In the genomic region with DNA sequence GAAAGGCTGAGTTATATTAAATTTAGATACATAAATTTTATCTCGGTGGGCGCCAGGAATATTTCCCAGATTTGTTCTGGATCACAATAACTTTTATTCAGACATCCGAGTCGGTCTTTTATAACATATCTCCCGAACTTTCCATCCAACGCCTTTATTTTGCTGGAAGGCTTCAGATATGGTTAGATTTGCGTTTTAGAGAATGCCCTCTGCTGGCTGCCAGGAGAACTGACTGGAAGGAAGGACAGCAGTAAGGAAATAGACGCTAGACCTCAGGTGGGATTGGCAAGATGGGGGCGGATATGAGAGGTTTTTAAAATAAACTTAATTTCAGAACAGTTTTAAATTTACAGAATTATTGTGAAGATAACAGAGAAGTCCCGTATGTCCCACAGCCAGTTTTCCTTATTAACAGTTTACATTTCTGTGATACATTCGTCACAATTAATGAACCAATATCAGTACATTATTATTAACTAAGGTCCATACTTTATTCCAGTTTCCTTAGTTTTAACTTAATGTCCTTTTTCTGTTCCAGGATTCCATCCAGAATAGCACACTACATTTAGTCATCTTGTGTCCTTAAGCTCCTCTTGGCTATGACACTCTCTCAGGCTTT, we compare ENCODE assay signal across 8 cellular contexts. TPM values are rescaled to one million over a fixed set of nuclear protein-coding genes. Genes with fewer than 3 reads are reported as not detected.
DNase-seq lines count a peak whose midpoint lies in the region; ATAC-seq, FAIRE-seq and TF ChIP-seq lines count a peak whose summit lies in the region.

No MANE protein-coding gene starts in this region.

- intact Hi-C loops in IMR-90 (cut with micrococcal nuclease): loop anchor here (1.0 kb wide), 1 partner anchor 18 kb away; no protein-coding TSS in a partner anchor

- no peak overlapping the region for H3K18ac ChIP-seq in IMR-90 (ENCODE audit: low read depth, low read length)

- H3K4me2 ChIP-seq in IMR-90 (ENCODE audit: low read depth, low read length): peak overlapping the region; percentile 66; the same call in 1 of the 2 replicates
- no peak overlapping the region for H3K4me2 ChIP-seq in OCI-LY3 (ENCODE audit: low read length)

- H4K20me1 ChIP-seq in IMR-90 (ENCODE audit: insufficient read depth, low read length) (peaks cover 15% of the 10 kb centered on the region; the same call in 1 of the 2 replicates), OCI-LY3 (ENCODE audit: insufficient read depth, low read length) (no peaks in the 10 kb centered on the region)

- H3K27ac ChIP-seq in IMR-90 (ENCODE audit: insufficient read depth, low read length) (no peak overlapping the region), OCI-LY3 (ENCODE audit: low read length) (no peak overlapping the region), brain microvascular endothelial cell (peak overlapping the region; percentile 67), small intestine (ENCODE audit: low read depth in 1 of 2, low read length in 1 of 2) (peak overlapping the region; percentile 82 to 96)

- POLR2A ChIA-PET in IMR-90 (lab: Charles Lee; ENCODE audit: unreplicated experiment): no interaction called here

- H3K9me3 ChIP-seq in IMR-90 (ENCODE audit: control insufficient read depth, insufficient read depth, low read length) (no peaks in the 10 kb centered on the region), OCI-LY3 (ENCODE audit: insufficient read depth, low read length) (no peaks in the 10 kb centered on the region), small intestine (ENCODE audit: control insufficient read depth, low read depth) (no peaks in the 10 kb centered on the region)

- no peak overlapping the region for H2AK9ac ChIP-seq in IMR-90 (replicated peaks; ENCODE audit: low read depth, low read length, poor library complexity)

- no peak overlapping the region for H2BK120ac ChIP-seq in IMR-90 (ENCODE audit: low read depth, low read length)

- no peak overlapping the region for H2AK5ac ChIP-seq in IMR-90 (ENCODE audit: low read depth, low read length)

- no peak overlapping the region for H2BK5ac ChIP-seq in IMR-90 (ENCODE audit: low read depth, low read length, poor library complexity, severe bottlenecking)

- ATAC-seq in IMR-90 (ENCODE audit: low read depth) (peak; percentile 16; the same call in 1 of the 2 replicates), GM21825 (IDR thresholded peaks at IDR 0.05; ENCODE audit: unreplicated experiment) (no peak)

- dilution Hi-C loops in IMR-90 (cut with HindIII; ENCODE audit: low sequenced_read_pairs, unreplicated experiment): no loop called here

- CTCF ChIA-PET in IMR-90 (lab: Yijun Ruan, JAX): no interaction called here

- H4K91ac ChIP-seq in IMR-90 (ENCODE audit: insufficient read depth, low read depth, low read length): no peak overlapping the region

- TF ChIP-seq CTCF in IMR-90 (conservative IDR thresholded peaks at IDR 0.05; ENCODE audit: low read depth, low read length) (peak; percentile 75), OCI-LY3 (IDR thresholded peaks at IDR 0.05; ENCODE audit: low read depth, low read length) (peak; percentile 69), brain microvascular endothelial cell (IDR thresholded peaks at IDR 0.05; ENCODE audit: low read depth, low read length, missing control alignments) (peak; percentile 87)

- BruUV-seq in IMR-90 (replicated peaks; lab: Mats Ljungman, UMichigan): no TSS peak

- 80% methylated on average over 1 of the region's 11 CpGs; no CpG with 5 or more reads in 1 of the 2 experiments for WGBS in IMR-90 (ENCODE audit: extremely low coverage in 2 of 2, insufficient read length in 1 of 2), 2 experiments
- 8 to 20% (median 11%) methylated on average over 11 of the region's 11 CpGs for WGBS in small intestine, 3 donors

- no peak overlapping the region for H4K5ac ChIP-seq in IMR-90 (ENCODE audit: low read depth, low read length)

- no peak overlapping the region for H3K23ac ChIP-seq in IMR-90 (ENCODE audit: low read depth, low read length)

- H3K9ac ChIP-seq in IMR-90 (ENCODE audit: low read depth, low read length) (no peak overlapping the region), OCI-LY3 (ENCODE audit: low read length) (no peak overlapping the region)

- TF ChIP-seq RAD21 in IMR-90 (IDR thresholded peaks at IDR 0.05; ENCODE audit: low read length): peak; percentile 48

- H3K79me1 ChIP-seq in IMR-90 (ENCODE audit: low read depth in 1 of 2, low read length in 2 of 2): peaks cover 1 to 19% of the 10 kb centered on the region in 2 experiments; a peak in 2 of 4 replicates

- no peak overlapping the region for H3K56ac ChIP-seq in IMR-90 (ENCODE audit: extremely low read depth, insufficient read depth, low read length)

- 0 out of 2 replicates have a peak, but pooled peaks cover under 1% of the 10 kb centered on the region for H3K9me1 ChIP-seq in IMR-90 (ENCODE audit: insufficient read depth, low read length)

- in situ Hi-C loops in IMR-90 (cut with MboI; ENCODE audit: low sequenced_read_pairs) (no loop called here), brain microvascular endothelial cell (cut with HindIII; ENCODE audit: low pct_ligation_motif_present, low sequenced_read_pairs) (no loop called here)

- H3K27me3 ChIP-seq in IMR-90 (ENCODE audit: control insufficient read depth, insufficient read depth, low read length) (no peaks in the 10 kb centered on the region), OCI-LY3 (ENCODE audit: low read depth, low read length) (no peaks in the 10 kb centered on the region), brain microvascular endothelial cell (replicated peaks) (no peaks in the 10 kb centered on the region), small intestine (ENCODE audit: control insufficient read depth in 2 of 2, insufficient read depth in 2 of 2, low read length in 2 of 2) (no peaks in the 10 kb centered on the region)

- H2AFZ ChIP-seq in IMR-90 (replicated peaks; ENCODE audit: low read length, poor library complexity) (no peak overlapping the region), OCI-LY3 (ENCODE audit: low read depth, low read length) (no peak overlapping the region)

- peak overlapping the region in 1 of 2 experiments; percentile 36; a peak in 1 of 4 replicates for H4K8ac ChIP-seq in IMR-90 (ENCODE audit: low read depth in 2 of 2, low read length in 2 of 2)

- H3K14ac ChIP-seq in IMR-90 (replicated peaks; ENCODE audit: low read depth, low read length): no peak overlapping the region

- peak; percentile 94 for FAIRE-seq in small intestine (lab: Jason Lieb, UNC)

- H3K4ac ChIP-seq in IMR-90 (ENCODE audit: low read depth, low read length): no peak overlapping the region

- H2BK20ac ChIP-seq in IMR-90 (ENCODE audit: low read depth, low read length): no peak overlapping the region

- H3K4me3 ChIP-seq in IMR-90 (ENCODE audit: insufficient read depth, low read depth, low read length): peak overlapping the region; percentile 33; the same call in 1 of the 2 replicates
- H3K4me3 ChIP-seq in OCI-LY3 (ENCODE audit: low read length): no peak overlapping the region
- peak overlapping the region; percentile 50 for H3K4me3 ChIP-seq in brain microvascular endothelial cell (ENCODE audit: low read depth, low read length)
- H3K4me3 ChIP-seq in small intestine (ENCODE audit: low read depth in 1 of 2, low read length in 2 of 2): no peak overlapping the region

- H3K36me3 ChIP-seq in IMR-90 (ENCODE audit: control insufficient read depth, insufficient read depth, low read length) (peaks cover 26% of the 10 kb centered on the region), OCI-LY3 (replicated peaks; ENCODE audit: low read depth, low read length) (peaks cover 14% of the 10 kb centered on the region), brain microvascular endothelial cell (replicated peaks) (peaks cover 14% of the 10 kb centered on the region), small intestine (ENCODE audit: control insufficient read depth in 2 of 2, insufficient read depth in 2 of 2, low read length in 2 of 2) (peaks cover 0 to 4% of the 10 kb centered on the region in 2 donors)

- no peaks in the 10 kb centered on the region for H3K79me2 ChIP-seq in OCI-LY3 (ENCODE audit: low read length)

- H2BK15ac ChIP-seq in IMR-90 (ENCODE audit: low read depth, low read length): no peak overlapping the region

- DNase-seq in DMS53 (lab: John Stamatoyannopoulos, UW) (peak; percentile 83), IMR-90 (peak; percentile 68), brain microvascular endothelial cell (peak; percentile 44), iPS-NIHi7 (ENCODE audit: extremely low spot score) (peak; percentile 40), small intestine (peak; percentile 56), HPDE6-E6E7 (ENCODE audit: extremely low spot score) (no peak)

- H3K4me1 ChIP-seq in IMR-90 (ENCODE audit: control insufficient read depth, insufficient read depth, low read length) (no peaks in the 10 kb centered on the region), OCI-LY3 (ENCODE audit: low read length) (no peaks in the 10 kb centered on the region), small intestine (ENCODE audit: control insufficient read depth in 2 of 2, insufficient read depth in 1 of 2, low read depth in 1 of 2, low read length in 1 of 2) (no peaks in the 10 kb centered on the region)

- TF ChIP-seq POLR2A in IMR-90 (IDR thresholded peaks at IDR 0.05; ENCODE audit: low read depth, low read length): no peak; the same call in 1 of the 2 replicates

TF ChIP-seq in IMR-90, 13 proteins besides CTCF, POLR2A, EP300 and RAD21:
- no peak for TF ChIP-seq RCOR1 (IDR thresholded peaks at IDR 0.05; ENCODE audit: insufficient replicate concordance, low read length)
- peak; percentile 63 for TF ChIP-seq SMC3 (IDR thresholded peaks at IDR 0.05; ENCODE audit: low read depth, low read length)

RNA-seq across cellular contexts. Expression of a gene that starts 4.6 kb away (rescaled TPM):
- total RNA-seq in IMR-90 (2012; rRNA removed): 3.6 and 6.3 TPM in 2 replicates
- polyA plus RNA-seq in IMR-90 (2012; rRNA removed) (1.3 and 1.6 TPM in 2 replicates), small intestine (1 to 10 TPM; 1.4 to 4.5 (median 3.5) TPM)
- 0.19 and 0.51 TPM in 2 replicates for polyA plus RNA-seq in IMR-90 (2012; cell fraction: cytosol; rRNA removed)
- 2.3 and 8.6 TPM in 2 replicates for polyA plus RNA-seq in IMR-90 (2012; cell fraction: nucleus; rRNA removed; ENCODE audit: low replicate concordance)

RNA-seq across cellular contexts. Expression of a gene that starts 7.2 kb away (rescaled TPM):
- total RNA-seq in IMR-90 (2012; rRNA removed): 19.2 and 20.6 TPM in 2 replicates
- polyA plus RNA-seq in IMR-90 (2012; rRNA removed) (42.6 and 49.7 TPM in 2 replicates), small intestine (10 to 100 TPM in 1 of 3 donors, 1 to 10 TPM in 2; 6.7 to 20.7 (median 10.0) TPM)
- polyA plus RNA-seq in IMR-90 (2012; cell fraction: cytosol; rRNA removed): 9.7 and 11.3 TPM in 2 replicates
- 201 and 584 TPM in 2 replicates for polyA plus RNA-seq in IMR-90 (2012; cell fraction: nucleus; rRNA removed; ENCODE audit: low replicate concordance)

RNA-seq across cellular contexts. Expression of a gene that starts 40.7 kb away (rescaled TPM):
- total RNA-seq in IMR-90 (2012; rRNA removed): 0.90 and 1.1 TPM in 2 replicates
- polyA plus RNA-seq in IMR-90 (2012; rRNA removed) (5.2 and 6.1 TPM in 2 replicates), small intestine (1 to 10 TPM in 1 of 3 donors, under 1 TPM in 1, not detected in 1; 0.27 to 1.5 TPM)
- 1.8 and 2.6 TPM in 2 replicates for polyA plus RNA-seq in IMR-90 (2012; cell fraction: cytosol; rRNA removed)
- 46.8 and 69.5 TPM in 2 replicates for polyA plus RNA-seq in IMR-90 (2012; cell fraction: nucleus; rRNA removed; ENCODE audit: low replicate concordance)

Comparison
In these comparisons a context has a peak if more than half of its experiments do, and no peak if none do; other contexts are left out.
1. H3K27ac ChIP-seq: peak in brain microvascular endothelial cell (single experiment) and small intestine (2 of 2); none in IMR-90 (single experiment) and OCI-LY3 (single experiment).
2. H3K4me3 ChIP-seq: peak in IMR-90 (single experiment) and brain microvascular endothelial cell (single experiment); none in OCI-LY3 (single experiment) and small intestine (0 of 2).
3. Peak in every context shown above with its lines, with median percentiles within 50 percentile points of each other: CTCF ChIP-seq.